9 cellular contexts compared by ENCODE assay signal in genomic region chr11:65500262-65501004, GRCh38. TPM values are rescaled to one million over a fixed set of nuclear protein-coding genes. Genes with fewer than 3 reads are reported as not detected.
DNase-seq lines count a peak whose midpoint lies in the region; ATAC-seq lines count a peak whose summit lies in the region.
"Had no signal": no experiment of that assay in that cellular context is flagged by ENCODE, and none has a peak within 500 bp of the region (broad histone marks: within the 10 kb centered on the region; RNA-seq: fewer than 3 reads in every experiment).

No MANE protein-coding gene starts in this region.

- DNase-seq in Daoy (ENCODE audit: low read depth): peak; percentile 53
- DNase-seq in LHCN-M2 (ENCODE audit: low read depth): peak; percentile 70
- DNase-seq in activated CD4-positive, alpha-beta T cell treated with anti-CD3 and anti-CD28 coated beads for 48 hours: peak; percentile 64
- peak; percentile 56 for DNase-seq in Right ventricle myocardium superior
- DNase-seq in sciatic nerve (ENCODE audit: low spot score): peak; percentile 60
- DNase-seq: activated B cell treated with CpG ODN at 0.5 μM for 24 hours had no signal

- intact Hi-C loops in Right ventricle myocardium superior (cut with DNase I): no loop called here
- intact Hi-C loops in sciatic nerve (cut with DNase I): no loop called here

- ATAC-seq in Right ventricle myocardium superior (ENCODE audit: poor library complexity) (no peak), sciatic nerve (no peak), GM18868 (IDR thresholded peaks at IDR 0.05; ENCODE audit: unreplicated experiment) (no peak), HG03457 (IDR thresholded peaks at IDR 0.05; ENCODE audit: unreplicated experiment) (no peak), GM18858 (IDR thresholded peaks at IDR 0.05; ENCODE audit: unreplicated experiment) (no peak)

RNA-seq across cellular contexts. Expression of gene MALAT1, which starts 1.6 kb away (rescaled TPM):
- total RNA-seq in Daoy (2014; rRNA removed; shearing (Covaris generic)): 452 and 478 TPM in 2 replicates
- total RNA-seq in LHCN-M2 (2014; rRNA removed) (1,575 and 2,461 TPM in 2 replicates), Right ventricle myocardium superior (5,573 TPM), sciatic nerve (14,857 TPM)
- polyA plus RNA-seq in LHCN-M2 (2012): 343 TPM

RNA-seq across cellular contexts. Expression of gene SCYL1, which starts 24.4 kb away (rescaled TPM):
- total RNA-seq in Daoy (2014; rRNA removed; shearing (Covaris generic)): 69.4 and 84.5 TPM in 2 replicates
- 104 and 113 TPM in 2 replicates for total RNA-seq in LHCN-M2 (2014; rRNA removed)
- 81.2 TPM for polyA plus RNA-seq in LHCN-M2 (2012)
- 60.5 TPM for total RNA-seq in Right ventricle myocardium superior
- total RNA-seq in sciatic nerve: 64.0 TPM

RNA-seq across cellular contexts. Expression of gene LTBP3, which starts 57.7 kb away (rescaled TPM):
- 31.0 and 49.4 TPM in 2 replicates for total RNA-seq in Daoy (2014; rRNA removed; shearing (Covaris generic))
- total RNA-seq in LHCN-M2 (2014; rRNA removed) (17.1 and 27.3 TPM in 2 replicates), Right ventricle myocardium superior (73.4 TPM), sciatic nerve (306 TPM)
- polyA plus RNA-seq in LHCN-M2 (2012): 13.1 TPM
